Comparison of ENCODE assay signal across 23 cellular contexts in genomic region chr12:104222981-104223380, GRCh38.
"Had no signal": no experiment of that assay in that cellular context is flagged by ENCODE, and none has a peak within 500 bp of the region (broad histone marks: within the 10 kb centered on the region; RNA-seq: fewer than 3 reads in every experiment).

No MANE protein-coding gene starts in this region.

- H3K4me3 ChIP-seq: esophagus muscularis mucosa, stomach, tibial artery, upper lobe of right lung had no signal

- H3K36me3 ChIP-seq: esophagus muscularis mucosa, neutrophil, stomach, tibial artery, upper lobe of right lung had no signal

- H3K27me3 Mint-ChIP-seq: activated T-helper 17 cell treated with anti-CD3 and anti-CD28 coated beads, Interleukin-2, amount 50 U/mL, for 72 hours had no signal

- H3K9me3 ChIP-seq: esophagus muscularis mucosa, neutrophil, stomach, tibial artery, upper lobe of right lung had no signal

- H3K27me3 ChIP-seq: esophagus muscularis mucosa, stomach, tibial artery, upper lobe of right lung had no signal

- ATAC-seq: activated CD8-positive, alpha-beta T cell treated with anti-CD3 and anti-CD28 coated beads for 36 hours; activated T-cell treated with anti-CD3 and anti-CD28 coated beads, Interleukin-2, amount 50 U/mL, for 4 hours; activated T-helper 17 cell treated with anti-CD3 and anti-CD28 coated beads, Interleukin-2, amount 50 U/mL, for 72 hours; left cardiac atrium; left ventricle myocardium superior; sciatic nerve; stimulated activated naive B cell treated with anti-CD40 and anti-IgM and Interleukin-4, amounts not matched to agents 10 μg/mL and 1 μg/mL and 100 μg/mL, for 72 hours; upper lobe of right lung had no signal

- H3K36me3 Mint-ChIP-seq: stimulated activated naive B cell treated with anti-CD40 and anti-IgM and Interleukin-4, amounts not matched to agents 10 μg/mL and 1 μg/mL and 100 μg/mL, for 72 hours; WTC11 had no signal

- H3K27ac ChIP-seq: esophagus muscularis mucosa, neutrophil, stomach, upper lobe of right lung had no signal

- H3K4me3 Mint-ChIP-seq: activated CD4-positive, alpha-beta T cell treated with anti-CD3 and anti-CD28 coated beads, Interleukin-2, amount 10 ng/mL, durations not matched to agents 7 days and 5 days; activated CD8-positive, alpha-beta T cell treated with anti-CD3 and anti-CD28 coated beads for 36 hours; activated T-cell treated with anti-CD3 and anti-CD28 coated beads, Interleukin-2, amount 50 U/mL, for 4 hours; activated T-helper 17 cell treated with anti-CD3 and anti-CD28 coated beads, Interleukin-2, amount 50 U/mL, for 72 hours; central memory CD8-positive, alpha-beta T cell; nephron progenitor cell; stimulated activated naive B cell treated with anti-CD40 and anti-IgM and Interleukin-4, amounts not matched to agents 10 μg/mL and 1 μg/mL and 100 μg/mL, for 72 hours; WTC11 had no signal

- H3K9me3 Mint-ChIP-seq: activated T-helper 17 cell treated with anti-CD3 and anti-CD28 coated beads, Interleukin-2, amount 50 U/mL, for 72 hours; central memory CD8-positive, alpha-beta T cell; stimulated activated naive B cell treated with anti-CD40 and anti-IgM and Interleukin-4, amounts not matched to agents 10 μg/mL and 1 μg/mL and 100 μg/mL, for 72 hours; WTC11 had no signal

- DNase-seq: activated CD4-positive, alpha-beta T cell treated with anti-CD3 and anti-CD28 coated beads for 1 hour; activated CD4-positive, alpha-beta T cell treated with anti-CD3 and anti-CD28 coated beads, Interleukin-2, amount 10 ng/mL, durations not matched to agents 7 days and 5 days; activated CD8-positive, alpha-beta T cell treated with anti-CD3 and anti-CD28 coated beads for 36 hours; activated gamma-delta T cell treated with Interleukin-2 at 50 U/mL for 16 hours; activated naive CD4-positive, alpha-beta T cell treated with anti-CD3 and anti-CD28 coated beads, Interleukin-2, amount 50 U/mL, for 16 hours; activated T-cell treated with anti-CD3 and anti-CD28 coated beads, Interleukin-2, amount 50 U/mL, for 4 hours; dermis blood vessel endothelial cell; effector CD4-positive, alpha-beta T cell; left cardiac atrium; left ventricle myocardium superior; nephron progenitor cell; stimulated activated CD4-positive, alpha-beta T cell treated with anti-CD3 and anti-CD28 coated beads, Interleukin-1b, Interleukin-23, amount 100 ng/mL, for 48 hours; stimulated activated naive B cell treated with anti-CD40 and anti-IgM and Interleukin-4, amounts not matched to agents 10 μg/mL and 1 μg/mL and 100 μg/mL, for 72 hours; stomach; T-helper 2 cell; tibial artery; upper lobe of right lung had no signal

- H3K27ac Mint-ChIP-seq: activated CD4-positive, alpha-beta T cell treated with anti-CD3 and anti-CD28 coated beads, Interleukin-2, amount 10 ng/mL, durations not matched to agents 7 days and 5 days; activated CD8-positive, alpha-beta T cell treated with anti-CD3 and anti-CD28 coated beads for 36 hours; WTC11 had no signal
